ENCODE assay signal across 8 cellular contexts in the genomic region with DNA sequence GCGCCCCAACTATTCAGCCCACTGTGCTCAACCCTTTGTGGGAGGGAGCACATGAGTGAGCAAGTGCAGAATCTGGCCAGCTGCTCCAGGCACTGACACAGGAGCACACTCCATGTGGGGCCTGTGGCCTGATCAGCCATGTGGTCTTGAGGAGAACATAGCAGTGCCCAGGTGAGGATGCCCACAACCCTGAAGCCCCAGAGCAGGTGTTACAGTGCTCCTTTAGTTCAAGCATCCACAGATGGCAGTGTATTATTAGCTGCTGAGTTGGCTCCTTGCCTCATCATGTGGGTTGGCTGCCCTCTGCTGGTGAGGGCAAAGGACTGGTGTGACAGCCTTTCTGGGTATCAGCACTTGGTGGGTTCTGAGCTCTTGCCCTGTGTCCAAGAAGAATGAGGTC.
A peak's percentile ranks its signal among the peaks of the same experiment; 100 is the strongest.
DNase-seq lines count a peak whose midpoint lies in the region; ATAC-seq, FAIRE-seq and TF ChIP-seq lines count a peak whose summit lies in the region.

No MANE protein-coding gene starts in this region.

- peak; percentile 79 for ATAC-seq in GM18858 (IDR thresholded peaks at IDR 0.05; ENCODE audit: unreplicated experiment)
- ATAC-seq in HG03342 (IDR thresholded peaks at IDR 0.05; ENCODE audit: unreplicated experiment), result peak; percentile 90
- no peak for ATAC-seq in HG03521 (IDR thresholded peaks at IDR 0.05; ENCODE audit: unreplicated experiment)

- FAIRE-seq in RCC 7860 (lab: Jason Lieb, UNC), result no peak

- no peak overlapping the region for H3K4me3 ChIP-seq in fibroblast of pulmonary artery (replicated peaks; ENCODE audit: low read depth, low read length)

- peak; percentile 28 for DNase-seq in DMS 273 treated with DMSO at 0.1 percent for 48 hours (lab: John Stamatoyannopoulos, UW)
- peak; percentile 14 for DNase-seq in RCC 7860 (ENCODE audit: low spot score)
- DNase-seq in fibroblast of pulmonary artery (ENCODE audit: low read depth), result peak; percentile 58
- DNase-seq in stimulated activated CD8-positive, alpha-beta memory T cell treated with anti-CD3 and anti-CD28 coated beads, Interleukin-4, amount 100 ng/mL, for 48 hours, result peak; percentile 39
- no peak for DNase-seq in C1 segment of cervical spinal cord (lab: John Stamatoyannopoulos, UW)

- TF ChIP-seq CTCF in fibroblast of pulmonary artery (IDR thresholded peaks at IDR 0.05; ENCODE audit: low read length, missing control alignments), result peak; percentile 59

Comparison
In these comparisons a context has a peak if more than half of its experiments do, and no peak if none do; other contexts are left out.
1. DNase-seq: peak in DMS 273 treated with DMSO at 0.1 percent for 48 hours (single experiment), RCC 7860 (single experiment), fibroblast of pulmonary artery (single experiment) and stimulated activated CD8-positive, alpha-beta memory T cell treated with anti-CD3 and anti-CD28 coated beads, Interleukin-4, amount 100 ng/mL, for 48 hours (single experiment); none in C1 segment of cervical spinal cord (0 of 14).